ENCODE assay signal across 10 cellular contexts in genomic region chr14:68297871-68298468, GRCh38.
DNase-seq lines count a peak whose midpoint lies in the region; ATAC-seq and TF ChIP-seq lines count a peak whose summit lies in the region.
"Had no signal": no experiment of that assay in that cellular context is flagged by ENCODE, and none has a peak within 500 bp of the region (broad histone marks: within the 10 kb centered on the region; RNA-seq: fewer than 3 reads in every experiment).

No MANE protein-coding gene starts in this region.

- no peak overlapping the region for H3K4me3 ChIP-seq in RWPE2 (ENCODE audit: severe bottlenecking)

- TF ChIP-seq CTCF in RWPE2 (IDR thresholded peaks at IDR 0.05; ENCODE audit: poor library complexity, severe bottlenecking) = peak; percentile 33

- peak; percentile 29 for DNase-seq in GM03348 (ENCODE audit: low spot score)
- no peak for DNase-seq in RWPE2 (ENCODE audit: low spot score)
- peak; percentile 41 for DNase-seq in fibroblast of peridontal ligament (ENCODE audit: extremely low read depth)
- DNase-seq in renal cortical epithelial cell (ENCODE audit: low read depth) = peak; percentile 50
- DNase-seq in activated T-cell treated with anti-CD3 and anti-CD28 coated beads, Interleukin-2, amount 50 U/mL, for 1 hour = no peak
- no peak for DNase-seq in KG1 (lab: John Stamatoyannopoulos, UW)
- no peak for DNase-seq in NCI-H2107 (lab: John Stamatoyannopoulos, UW)
- DNase-seq in activated T-cell treated with anti-CD3 and anti-CD28 coated beads for 4 hours = no peak
- DNase-seq: NCI-H2081 treated with DMSO at 0.1 percent for 48 hours; stimulated activated CD8-positive, alpha-beta memory T cell treated with anti-CD3 and anti-CD28 coated beads, Interleukin-4, amount 100 ng/mL, for 48 hours had no signal

- no peaks in the 10 kb centered on the region for H3K4me1 ChIP-seq in RWPE2 (ENCODE audit: insufficient read depth, poor library complexity, severe bottlenecking)

- H3K27me3 ChIP-seq in RWPE2 (ENCODE audit: insufficient read depth, poor library complexity, severe bottlenecking) = no peaks in the 10 kb centered on the region

- no peaks in the 10 kb centered on the region for H3K36me3 ChIP-seq in RWPE2 (ENCODE audit: low read depth)

- H3K9me3 ChIP-seq in RWPE2 (ENCODE audit: severe bottlenecking) = no peaks in the 10 kb centered on the region

- ATAC-seq in RWPE2 (ENCODE audit: low read depth) = no peak

- no peak overlapping the region for H3K27ac ChIP-seq in RWPE2 (ENCODE audit: poor library complexity, severe bottlenecking)

Comparison
In these comparisons a context has a peak if more than half of its experiments do, and no peak if none do; other contexts are left out.
1. DNase-seq: peak in GM03348 (single experiment), fibroblast of peridontal ligament (single experiment) and renal cortical epithelial cell (single experiment); none in RWPE2 (single experiment), activated T-cell treated with anti-CD3 and anti-CD28 coated beads, Interleukin-2, amount 50 U/mL, for 1 hour (single experiment), KG1 (single experiment), NCI-H2107 (single experiment) and activated T-cell treated with anti-CD3 and anti-CD28 coated beads for 4 hours (single experiment).